In genomic region chrX:47958943-47959342, GRCh38 we compare ENCODE assay signal across 10 cellular contexts. TPM values are rescaled to one million over a fixed set of nuclear protein-coding genes. Genes with fewer than 3 reads are reported as not detected.
A peak's percentile ranks its signal among the peaks of the same experiment; 100 is the strongest.
DNase-seq lines count a peak whose midpoint lies in the region; ATAC-seq and TF ChIP-seq lines count a peak whose summit lies in the region.
"Had no signal": no experiment of that assay in that cellular context is flagged by ENCODE, and none has a peak within 500 bp of the region (broad histone marks: within the 10 kb centered on the region; RNA-seq: fewer than 3 reads in every experiment).

No MANE protein-coding gene starts in this region.

- H3K27me3 ChIP-seq in tibial nerve, result no peaks in the 10 kb centered on the region

- no peak overlapping the region for H3K27ac ChIP-seq in tibial nerve
- H3K27ac ChIP-seq: VCaP had no signal

- H3K4me3 ChIP-seq in tibial nerve, result no peak overlapping the region

- 0 to 17% methylated on average over 1 to 2 of the region's 2 CpGs for WGBS in tibial nerve, 2 donors

- intact Hi-C loops in left colon (cut with DNase I, micrococcal nuclease), result no loop called here

- H3K9me3 ChIP-seq in tibial nerve, result no peaks in the 10 kb centered on the region

- peak; percentile 56 for ATAC-seq in left colon
- ATAC-seq in HG02759 (IDR thresholded peaks at IDR 0.05; ENCODE audit: unreplicated experiment), result no peak
- ATAC-seq in HG03378 (IDR thresholded peaks at IDR 0.05; ENCODE audit: unreplicated experiment), result no peak

- no peaks in the 10 kb centered on the region for H3K36me3 ChIP-seq in tibial nerve

- TF ChIP-seq EP300 in tibial nerve (IDR thresholded peaks at IDR 0.05), result no peak

- no peak for TF ChIP-seq CTCF in tibial nerve (IDR thresholded peaks at IDR 0.05)

- peak; percentile 3 for DNase-seq in EH (ENCODE audit: low read depth)
- peak; percentile 19 for DNase-seq in HT-29 (ENCODE audit: low spot score)
- peak; percentile 16 for DNase-seq in activated CD4-positive, alpha-beta T cell treated with anti-CD3 and anti-CD28 coated beads for 48 hours
- no peak for DNase-seq in left colon
- no peak for DNase-seq in hepatic stellate cell (ENCODE audit: low spot score)
- no peak for DNase-seq in tibial nerve (ENCODE audit: low spot score in 2 of 2)
- DNase-seq: effector CD4-positive, alpha-beta T cell had no signal

- H3K4me1 ChIP-seq in tibial nerve, result no peaks in the 10 kb centered on the region

- no peak for TF ChIP-seq POLR2A in tibial nerve (IDR thresholded peaks at IDR 0.05)

RNA-seq across cellular contexts. Expression of gene ZNF182, which starts 44.8 kb away (rescaled TPM):
- 0.81 and 0.83 TPM in 2 replicates for total RNA-seq in HT-29 (2014; rRNA removed; shearing (Covaris generic))
- total RNA-seq in left colon (1 to 10 TPM; 3.4 TPM), tibial nerve (10 to 100 TPM in 1 of 4 donors, 1 to 10 TPM in 3; 4.5 to 11.0 (median 7.4) TPM)

RNA-seq across cellular contexts. Expression of gene SPACA5, which starts 47.8 kb away (rescaled TPM):
- not detected in 2 replicates for total RNA-seq in HT-29 (2014; rRNA removed; shearing (Covaris generic))
- not detected for total RNA-seq in left colon
- total RNA-seq in tibial nerve, result not detected

Comparison
In these comparisons a context has a peak if more than half of its experiments do, and no peak if none do; other contexts are left out.
1. DNase-seq: peak in EH (single experiment), HT-29 (single experiment) and activated CD4-positive, alpha-beta T cell treated with anti-CD3 and anti-CD28 coated beads for 48 hours (single experiment); none in left colon (0 of 2), hepatic stellate cell (single experiment) and tibial nerve (0 of 2).